In genomic region chr5:124686239-124687004, GRCh38 we compare ENCODE assay signal across 28 cellular contexts.
DNase-seq lines count a peak whose midpoint lies in the region; ATAC-seq and TF ChIP-seq lines count a peak whose summit lies in the region.
"Had no signal": no experiment of that assay in that cellular context is flagged by ENCODE, and none has a peak within 500 bp of the region (broad histone marks: within the 10 kb centered on the region; RNA-seq: fewer than 3 reads in every experiment).

No MANE protein-coding gene starts in this region.

- no peaks in the 10 kb centered on the region for H3K27me3 Mint-ChIP-seq in activated CD4-positive, alpha-beta T cell treated with anti-CD3 and anti-CD28 coated beads, Interleukin-2, amount 10 ng/mL, durations not matched to agents 24 days and 14 days

- no peaks in the 10 kb centered on the region for H3K4me1 Mint-ChIP-seq in activated CD4-positive, alpha-beta T cell treated with anti-CD3 and anti-CD28 coated beads, Interleukin-2, amount 10 ng/mL, durations not matched to agents 24 days and 14 days
- H3K4me1 Mint-ChIP-seq: activated naive CD8-positive, alpha-beta T cell treated with anti-CD3 and anti-CD28 coated beads, Interleukin-2, amount 50 U/mL, for 24 hours; natural killer cell; stimulated activated naive CD8-positive, alpha-beta T cell treated with anti-CD3 and anti-CD28 coated beads, Interleukin-15, amount 100 ng/mL, for 72 hours had no signal

- H3K27ac ChIP-seq in C4-2B (peak overlapping the region; percentile 19; the same call in 1 of the 2 replicates), lung (ENCODE audit: low read depth in 1 of 2, low read length in 1 of 2) (no peak overlapping the region), rectal smooth muscle tissue (ENCODE audit: low read depth, low read length) (peak overlapping the region; percentile 10)
- H3K27ac ChIP-seq: SJSA1, thyroid gland had no signal

- H3K27me3 ChIP-seq in lung (ENCODE audit: control insufficient read depth, insufficient read depth) (no peaks in the 10 kb centered on the region), rectal smooth muscle tissue (ENCODE audit: control insufficient read depth, insufficient read depth, low read length) (no peaks in the 10 kb centered on the region)
- H3K27me3 ChIP-seq: heart right ventricle, SJSA1, thyroid gland had no signal

- H3K36me3 Mint-ChIP-seq in activated CD4-positive, alpha-beta T cell treated with anti-CD3 and anti-CD28 coated beads, Interleukin-2, amount 10 ng/mL, durations not matched to agents 24 days and 14 days (ENCODE audit: low read depth), result no peaks in the 10 kb centered on the region
- H3K36me3 Mint-ChIP-seq: CD8-positive, alpha-beta T cell; natural killer cell had no signal

- ATAC-seq in lung (ENCODE audit: insufficient read depth, low FRiP score), result no peak
- ATAC-seq in HG03521 (IDR thresholded peaks at IDR 0.05; ENCODE audit: unreplicated experiment), result no peak
- ATAC-seq in HG02798 (IDR thresholded peaks at IDR 0.05; ENCODE audit: poor library complexity, unreplicated experiment), result no peak
- ATAC-seq: activated naive CD8-positive, alpha-beta T cell treated with anti-CD3 and anti-CD28 coated beads, Interleukin-2, amount 50 U/mL, for 24 hours; activated T-cell treated with anti-CD3 and anti-CD28 coated beads, Interleukin-2, amount 50 U/mL, for 72 hours; CD8-positive, alpha-beta T cell; esophagus mucosa; natural killer cell; stimulated activated naive CD8-positive, alpha-beta T cell treated with anti-CD3 and anti-CD28 coated beads, Interleukin-15, amount 100 ng/mL, for 72 hours had no signal

- TF ChIP-seq CTCF in C4-2B (conservative IDR thresholded peaks at IDR 0.05) (no peak), LNCaP clone FGC (IDR thresholded peaks at IDR 0.05; ENCODE audit: control insufficient read depth, extremely low read depth, insufficient read depth) (no peak), lung (IDR thresholded peaks at IDR 0.05; ENCODE audit: control extremely low read depth, extremely low read depth) (no peak)

- H3K4me3 ChIP-seq in LNCaP clone FGC (ENCODE audit: low read depth, low read length) (no peak overlapping the region), lung (peak overlapping the region; percentile 27), rectal smooth muscle tissue (ENCODE audit: low read length) (no peak overlapping the region)
- H3K4me3 ChIP-seq: heart right ventricle, SJSA1, thyroid gland had no signal

- H3K9ac ChIP-seq in rectal smooth muscle tissue (ENCODE audit: low read length), result no peak overlapping the region

- WGBS in lung, 2 donors, result 71 to 72% methylated on average over 3 of the region's 3 CpGs

- intact Hi-C loops in activated CD4-positive, alpha-beta T cell treated with anti-CD3 and anti-CD28 coated beads, Interleukin-2, amount 10 ng/mL, durations not matched to agents 24 days and 14 days (cut with micrococcal nuclease), result no loop called here

- H3K36me3 ChIP-seq in lung (ENCODE audit: control insufficient read depth in 2 of 2, insufficient read depth in 2 of 2, low read length in 2 of 2), result no peaks in the 10 kb centered on the region
- no peaks in the 10 kb centered on the region for H3K36me3 ChIP-seq in rectal smooth muscle tissue (ENCODE audit: control insufficient read depth, insufficient read depth, low read length)
- H3K36me3 ChIP-seq: heart right ventricle, SJSA1, thyroid gland had no signal

- no peak overlapping the region for H3K27ac Mint-ChIP-seq in activated CD4-positive, alpha-beta T cell treated with anti-CD3 and anti-CD28 coated beads, Interleukin-2, amount 10 ng/mL, durations not matched to agents 24 days and 14 days
- H3K27ac Mint-ChIP-seq: activated naive CD8-positive, alpha-beta T cell treated with anti-CD3 and anti-CD28 coated beads, Interleukin-2, amount 50 U/mL, for 24 hours; activated T-cell treated with anti-CD3 and anti-CD28 coated beads, Interleukin-2, amount 50 U/mL, for 72 hours; CD8-positive, alpha-beta T cell; natural killer cell; stimulated activated naive CD8-positive, alpha-beta T cell treated with anti-CD3 and anti-CD28 coated beads, Interleukin-15, amount 100 ng/mL, for 72 hours had no signal

- DNase-seq in LNCaP clone FGC (ENCODE audit: low read depth) (peak; percentile 79), lung (ENCODE audit: low spot score) (no peak)
- DNase-seq in activated CD4-positive, alpha-beta T cell treated with anti-CD3 and anti-CD28 coated beads, Interleukin-2, amount 10 ng/mL, durations not matched to agents 24 days and 14 days, result no peak
- no peak for DNase-seq in stimulated activated CD4-positive, alpha-beta T cell treated with anti-CD3 and anti-CD28 coated beads, Interleukin-15, amount 100 ng/mL, for 24 hours
- DNase-seq: activated CD4-positive, alpha-beta T cell treated with anti-CD3 and anti-CD28 coated beads, Interleukin-2, amount 50 U/mL, for 48 hours; activated CD4-positive, CD25-positive, alpha-beta regulatory T cell; activated naive CD8-positive, alpha-beta T cell treated with anti-CD3 and anti-CD28 coated beads, Interleukin-2, amount 50 U/mL, for 24 hours; activated T-cell treated with anti-CD3 and anti-CD28 coated beads, Interleukin-2, amount 50 U/mL, for 72 hours; AML-193; CD8-positive, alpha-beta T cell; central memory CD4-positive, alpha-beta T cell; foreskin fibroblast; H7; heart right ventricle; Karpas-422; natural killer cell; NCI-H1417; NCI-H2029; NCI-H524 treated with DMSO at 0.1 percent for 48 hours; small intestine; stimulated activated naive CD8-positive, alpha-beta T cell treated with anti-CD3 and anti-CD28 coated beads, Interleukin-15, amount 100 ng/mL, for 72 hours; thyroid gland had no signal

- no peaks in the 10 kb centered on the region for H3K9me3 ChIP-seq in lung (ENCODE audit: control insufficient read depth in 2 of 2, insufficient read depth in 1 of 2, low read length in 1 of 2)
- H3K9me3 ChIP-seq: heart right ventricle, SJSA1, thyroid gland had no signal

- no peaks in the 10 kb centered on the region for H3K9me3 Mint-ChIP-seq in activated CD4-positive, alpha-beta T cell treated with anti-CD3 and anti-CD28 coated beads, Interleukin-2, amount 10 ng/mL, durations not matched to agents 24 days and 14 days
- H3K9me3 Mint-ChIP-seq: activated naive CD8-positive, alpha-beta T cell treated with anti-CD3 and anti-CD28 coated beads, Interleukin-2, amount 50 U/mL, for 24 hours; activated T-cell treated with anti-CD3 and anti-CD28 coated beads, Interleukin-2, amount 50 U/mL, for 72 hours; CD8-positive, alpha-beta T cell; natural killer cell; stimulated activated naive CD8-positive, alpha-beta T cell treated with anti-CD3 and anti-CD28 coated beads, Interleukin-15, amount 100 ng/mL, for 72 hours had no signal

- H3K4me1 ChIP-seq in lung (ENCODE audit: control insufficient read depth in 2 of 2, insufficient read depth in 2 of 2, low read length in 2 of 2), result peaks cover 7 to 12% of the 10 kb centered on the region in 2 donors
- no peaks in the 10 kb centered on the region for H3K4me1 ChIP-seq in rectal smooth muscle tissue (ENCODE audit: control insufficient read depth, insufficient read depth, low read length)

- H3K4me3 Mint-ChIP-seq in activated CD4-positive, alpha-beta T cell treated with anti-CD3 and anti-CD28 coated beads, Interleukin-2, amount 10 ng/mL, durations not matched to agents 24 days and 14 days, result no peak overlapping the region
- H3K4me3 Mint-ChIP-seq: activated naive CD8-positive, alpha-beta T cell treated with anti-CD3 and anti-CD28 coated beads, Interleukin-2, amount 50 U/mL, for 24 hours; activated T-cell treated with anti-CD3 and anti-CD28 coated beads, Interleukin-2, amount 50 U/mL, for 72 hours; CD8-positive, alpha-beta T cell; natural killer cell; stimulated activated naive CD8-positive, alpha-beta T cell treated with anti-CD3 and anti-CD28 coated beads, Interleukin-15, amount 100 ng/mL, for 72 hours had no signal

Comparison
In these comparisons a context has a peak if more than half of its experiments do, and no peak if none do; other contexts are left out.
1. H3K27ac ChIP-seq: peak in C4-2B (single experiment) and rectal smooth muscle tissue (single experiment); none in lung (0 of 2).